In genomic region chr7:51236470-51237127, GRCh38 we compare ENCODE assay signal across 14 cellular contexts.
A peak's percentile ranks its signal among the peaks of the same experiment; 100 is the strongest.
DNase-seq lines count a peak whose midpoint lies in the region; ATAC-seq and TF ChIP-seq lines count a peak whose summit lies in the region.
"Had no signal": no experiment of that assay in that cellular context is flagged by ENCODE, and none has a peak within 500 bp of the region (broad histone marks: within the 10 kb centered on the region; RNA-seq: fewer than 3 reads in every experiment).

No MANE protein-coding gene starts in this region.

- H3K4me3 ChIP-seq in GM23338 (no peak overlapping the region), gastrocnemius medialis (no peak overlapping the region)

- H3K36me3 Mint-ChIP-seq in GM23338 (ENCODE audit: low read depth): peaks cover 3% of the 10 kb centered on the region; the same call in 1 of the 3 replicates
- no peaks in the 10 kb centered on the region for H3K36me3 Mint-ChIP-seq in WTC11
- H3K36me3 Mint-ChIP-seq: CD4-positive, alpha-beta memory T cell had no signal

- in situ Hi-C loops in gastrocnemius medialis (cut with MboI; ENCODE audit: low sequenced_read_pairs in 4 of 4): no loop called here

- H4K20me1 ChIP-seq in GM23338 (replicated peaks; ENCODE audit: insufficient read depth): peaks cover 45% of the 10 kb centered on the region

- peaks cover 73% of the 10 kb centered on the region for H3K79me2 ChIP-seq in GM23338 (replicated peaks; ENCODE audit: insufficient read depth)

- H3K27ac Mint-ChIP-seq in GM23338 (no peak overlapping the region), WTC11 (0 out of 2 replicates have a peak overlapping the region, but pooled peaks have one; percentile 27)
- H3K27ac Mint-ChIP-seq: CD4-positive, alpha-beta memory T cell had no signal

- CTCF ChIA-PET in WTC11 (lab: Charles Lee): interaction anchor here (0.6 to 3.1 kb wide), 7 partner anchors 11 to 76 kb away, joined by 3 to 17 read pairs (median 3); no protein-coding TSS in a partner anchor

- DNase-seq in GM23338 (ENCODE audit: low spot score): peak; percentile 41
- DNase-seq in WTC11 (ENCODE audit: low spot score): no peak
- peak; percentile 47 for DNase-seq in mesenteric fat pad (ENCODE audit: low spot score)
- DNase-seq in gastrocnemius medialis: no peak
- DNase-seq in substantia nigra (lab: John Stamatoyannopoulos, UW): no peak
- DNase-seq: BE2C; CD4-positive, alpha-beta memory T cell; DMS79 treated with DMSO at 0.1 percent for 48 hours; EL; IMR-90 had no signal

- H3K4me2 ChIP-seq in GM23338: no peak overlapping the region

- H3K9me2 ChIP-seq in GM23338 (ENCODE audit: insufficient read depth): no peaks in the 10 kb centered on the region

- no peak for TF ChIP-seq POLR2A in gastrocnemius medialis (IDR thresholded peaks at IDR 0.05)

- H3K36me3 ChIP-seq in GM23338 (ENCODE audit: insufficient read depth) (no peaks in the 10 kb centered on the region; the same call in 1 of the 2 replicates), gastrocnemius medialis (no peaks in the 10 kb centered on the region)
- H3K36me3 ChIP-seq: BE2C had no signal

- POLR2A ChIA-PET in WTC11 (lab: Charles Lee): no interaction called here

- no peaks in the 10 kb centered on the region for H3K27me3 ChIP-seq in GM23338 (ENCODE audit: insufficient read depth)
- H3K27me3 ChIP-seq in gastrocnemius medialis: no peaks in the 10 kb centered on the region

- H3K9me3 Mint-ChIP-seq in GM23338 (no peaks in the 10 kb centered on the region), WTC11 (no peaks in the 10 kb centered on the region)
- H3K9me3 Mint-ChIP-seq: CD4-positive, alpha-beta memory T cell had no signal

- H3K4me1 ChIP-seq in GM23338 (ENCODE audit: insufficient read depth): peaks cover 37% of the 10 kb centered on the region
- H3K4me1 ChIP-seq in gastrocnemius medialis: peaks cover 17 to 31% of the 10 kb centered on the region in 2 donors
- H3K4me1 ChIP-seq: BE2C had no signal

- no peak overlapping the region for H2AFZ ChIP-seq in GM23338

- H3K4me1 Mint-ChIP-seq in GM23338 (peaks cover 52% of the 10 kb centered on the region), WTC11 (peaks cover 53% of the 10 kb centered on the region)
- H3K4me1 Mint-ChIP-seq: CD4-positive, alpha-beta memory T cell had no signal

- H3K27me3 Mint-ChIP-seq in GM23338 (ENCODE audit: insufficient read depth, low read depth, poor library complexity) (peaks cover 3% of the 10 kb centered on the region), WTC11 (ENCODE audit: low read depth) (no peaks in the 10 kb centered on the region)

- H3F3A ChIP-seq in GM23338 (replicated peaks; ENCODE audit: low read depth): 0 out of 2 replicates have a peak, but pooled peaks cover 5% of the 10 kb centered on the region

- H3K27ac ChIP-seq in GM23338 (ENCODE audit: low read depth): no peak overlapping the region
- peak overlapping the region; percentile 83 to 91 (median 88) for H3K27ac ChIP-seq in gastrocnemius medialis
- no peak overlapping the region for H3K27ac ChIP-seq in substantia nigra (ENCODE audit: low read depth, low read length, poor library complexity, severe bottlenecking)
- H3K27ac ChIP-seq: C4-2B had no signal

- intact Hi-C loops in gastrocnemius medialis (cut with DNase I; ENCODE audit: low total_unique reads): no loop called here

- H3K4me3 Mint-ChIP-seq in GM23338 (no peak overlapping the region), WTC11 (no peak overlapping the region)
- H3K4me3 Mint-ChIP-seq: CD4-positive, alpha-beta memory T cell had no signal

- no peaks in the 10 kb centered on the region for H3K9me3 ChIP-seq in gastrocnemius medialis
- H3K9me3 ChIP-seq: BE2C had no signal

- no peak for TF ChIP-seq CTCF in GM23338 (conservative IDR thresholded peaks at IDR 0.05; ENCODE audit: low read depth in 2 of 2)
- TF ChIP-seq CTCF in WTC11 (IDR thresholded peaks at IDR 0.05): no peak
- TF ChIP-seq CTCF in gastrocnemius medialis (IDR thresholded peaks at IDR 0.05 in 4 of 5, conservative IDR thresholded peaks at IDR 0.05 in 1 of 5): no peak

- ATAC-seq in GM23338 (peak; percentile 60), WTC11 (peak; percentile 62), gastrocnemius medialis (no peak), GM18517 (IDR thresholded peaks at IDR 0.05; ENCODE audit: unreplicated experiment) (no peak), GM19035 (IDR thresholded peaks at IDR 0.05; ENCODE audit: unreplicated experiment) (no peak)
- ATAC-seq: HCT116 had no signal

TF ChIP-seq in GM23338, 12 proteins besides CTCF, POLR2A, EP300 and RAD21 (continues in another document):
- TF ChIP-seq POLR2AphosphoS5 (IDR thresholded peaks at IDR 0.05; ENCODE audit: low read depth) (no peak), EZH2 (IDR thresholded peaks at IDR 0.05; ENCODE audit: low read depth, unreplicated experiment) (no peak), ETS1 (IDR thresholded peaks at IDR 0.05) (no peak), REST (IDR thresholded peaks at IDR 0.05; ENCODE audit: unreplicated experiment) (no peak), ZNF114 (CRISPR knock-in tag; IDR thresholded peaks at IDR 0.05) (no peak)

TF ChIP-seq in WTC11, 78 proteins besides CTCF, POLR2A, EP300 and RAD21 (continues in another document):
- TF ChIP-seq MYBL2 (CRISPR knock-in tag; IDR thresholded peaks at IDR 0.05) (no peak), E2F5 (CRISPR knock-in tag; IDR thresholded peaks at IDR 0.05) (no peak), ZSCAN18 (CRISPR knock-in tag; IDR thresholded peaks at IDR 0.05) (no peak), NFE2L1 (CRISPR knock-in tag; IDR thresholded peaks at IDR 0.05) (no peak), TEAD4 (CRISPR knock-in tag; IDR thresholded peaks at IDR 0.05) (no peak), JUN (CRISPR knock-in tag; IDR thresholded peaks at IDR 0.05) (no peak), ZNF532 (CRISPR knock-in tag; IDR thresholded peaks at IDR 0.05; ENCODE audit: borderline replicate concordance) (no peak), HMGXB4 (CRISPR knock-in tag; IDR thresholded peaks at IDR 0.05) (no peak), RORB (CRISPR knock-in tag; IDR thresholded peaks at IDR 0.05) (no peak)

Comparison
In these comparisons a context has a peak if more than half of its experiments do, and no peak if none do; other contexts are left out.
1. ATAC-seq: peak in GM23338 (single experiment) and WTC11 (single experiment); none in gastrocnemius medialis (0 of 2), GM18517 (single experiment) and GM19035 (single experiment).
2. DNase-seq: peak in GM23338 (single experiment) and mesenteric fat pad (single experiment); none in WTC11 (single experiment), gastrocnemius medialis (0 of 2) and substantia nigra (0 of 49).
3. H3K27ac ChIP-seq: peak in gastrocnemius medialis (4 of 4); none in GM23338 (single experiment) and substantia nigra (single experiment).